In genomic region chr15:31304736-31305365, GRCh38 we compare ENCODE assay signal across 12 cellular contexts. TPM values are rescaled to one million over a fixed set of nuclear protein-coding genes. Genes with fewer than 3 reads are reported as not detected.
DNase-seq lines count a peak whose midpoint lies in the region; ATAC-seq and TF ChIP-seq lines count a peak whose summit lies in the region.
"Had no signal": no experiment of that assay in that cellular context is flagged by ENCODE, and none has a peak within 500 bp of the region (broad histone marks: within the 10 kb centered on the region; RNA-seq: fewer than 3 reads in every experiment).

No MANE protein-coding gene starts in this region.

- H3K9me3 Mint-ChIP-seq in stimulated activated effector memory CD8-positive, alpha-beta T cell treated with anti-CD3 and anti-CD28 coated beads, Interleukin-12 subunit alpha, Interleukin-12 subunit beta, amount 100 ng/mL, for 72 hours, result no peaks in the 10 kb centered on the region

- H3K4me3 Mint-ChIP-seq in stimulated activated effector memory CD8-positive, alpha-beta T cell treated with anti-CD3 and anti-CD28 coated beads, Interleukin-12 subunit alpha, Interleukin-12 subunit beta, amount 100 ng/mL, for 72 hours, result no peak overlapping the region

- peaks cover 31% of the 10 kb centered on the region for H3K4me1 Mint-ChIP-seq in stimulated activated effector memory CD8-positive, alpha-beta T cell treated with anti-CD3 and anti-CD28 coated beads, Interleukin-12 subunit alpha, Interleukin-12 subunit beta, amount 100 ng/mL, for 72 hours

- H3K27ac Mint-ChIP-seq in stimulated activated effector memory CD8-positive, alpha-beta T cell treated with anti-CD3 and anti-CD28 coated beads, Interleukin-12 subunit alpha, Interleukin-12 subunit beta, amount 100 ng/mL, for 72 hours, result peak overlapping the region; percentile 52

- DNase-seq in NCI-H2196 (lab: John Stamatoyannopoulos, UW; ENCODE audit: unreplicated experiment) (peak; percentile 36), NCI-H2196 treated with DMSO at 0.1 percent for 48 hours (lab: John Stamatoyannopoulos, UW; ENCODE audit: unreplicated experiment) (no peak), NCI-H2107 (lab: John Stamatoyannopoulos, UW) (peak; percentile 52), cerebellum (ENCODE audit: low spot score) (peak; percentile 75), omental fat pad (ENCODE audit: low spot score) (no peak), CD1c-positive myeloid dendritic cell (ENCODE audit: extremely low spot score) (no peak)
- peak in 1 of 2 donors; percentile 45 for DNase-seq in stimulated activated effector memory CD8-positive, alpha-beta T cell treated with anti-CD3 and anti-CD28 coated beads, Interleukin-12 subunit alpha, Interleukin-12 subunit beta, amount 100 ng/mL, for 72 hours (ENCODE audit: low spot score in 2 of 2)
- DNase-seq: activated CD4-positive, alpha-beta T cell treated with anti-CD3 and anti-CD28 coated beads for 48 hours; left colon; Right ventricle myocardium superior had no signal

- ATAC-seq in stimulated activated effector memory CD8-positive, alpha-beta T cell treated with anti-CD3 and anti-CD28 coated beads, Interleukin-12 subunit alpha, Interleukin-12 subunit beta, amount 100 ng/mL, for 72 hours, result no peak
- ATAC-seq in HG03565 (IDR thresholded peaks at IDR 0.05; ENCODE audit: unreplicated experiment) (no peak), omental fat pad (ENCODE audit: low FRiP score) (no peak)
- ATAC-seq: right cardiac atrium had no signal

- no peak for TF ChIP-seq CTCF in omental fat pad (IDR thresholded peaks at IDR 0.05)

- no peaks in the 10 kb centered on the region for H3K36me3 Mint-ChIP-seq in stimulated activated effector memory CD8-positive, alpha-beta T cell treated with anti-CD3 and anti-CD28 coated beads, Interleukin-12 subunit alpha, Interleukin-12 subunit beta, amount 100 ng/mL, for 72 hours

RNA-seq across cellular contexts. Expression of gene KLF13, which starts 21.8 kb away (rescaled TPM):
- 28.9 TPM for total RNA-seq in cerebellum
- 10 to 100 TPM; 49.7 to 67.5 (median 62.3) TPM for total RNA-seq in omental fat pad

Comparison
In these comparisons a context has a peak if more than half of its experiments do, and no peak if none do; other contexts are left out.
1. DNase-seq: peak in NCI-H2196 (single experiment), NCI-H2107 (single experiment) and cerebellum (single experiment); none in NCI-H2196 treated with DMSO at 0.1 percent for 48 hours (single experiment), omental fat pad (single experiment) and CD1c-positive myeloid dendritic cell (single experiment).